In the genomic region with DNA sequence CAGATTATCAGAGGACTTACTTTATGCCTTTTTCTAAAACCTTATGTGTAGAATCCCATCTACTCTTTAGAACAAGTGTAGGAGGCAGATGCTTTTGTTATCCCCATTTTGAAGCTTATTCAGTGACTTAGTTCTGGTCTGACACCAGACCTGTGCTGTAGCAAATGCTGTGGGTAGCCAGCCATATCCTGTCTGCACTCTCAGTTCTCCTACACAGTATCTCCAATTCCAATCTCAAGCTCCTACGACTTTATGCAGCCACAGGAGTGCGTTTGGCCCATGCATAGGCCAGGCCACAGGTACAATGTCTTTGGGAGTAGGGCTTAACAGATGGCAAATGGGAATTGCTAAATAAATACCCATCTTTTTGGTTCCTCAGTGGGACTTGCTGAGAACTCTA, we compare ENCODE assay signal across 20 cellular contexts.
DNase-seq lines count a peak whose midpoint lies in the region; ATAC-seq and TF ChIP-seq lines count a peak whose summit lies in the region.
"Had no signal": no experiment of that assay in that cellular context is flagged by ENCODE, and none has a peak within 500 bp of the region (broad histone marks: within the 10 kb centered on the region; RNA-seq: fewer than 3 reads in every experiment).

No MANE protein-coding gene starts in this region.

- H3K9me3 ChIP-seq in HEK293 (ENCODE audit: control insufficient read depth, insufficient read depth, low read depth, low read length), result no peaks in the 10 kb centered on the region

- H3K36me3 ChIP-seq in HEK293 (ENCODE audit: control insufficient read depth in 2 of 2, insufficient read depth in 1 of 2, low read length in 2 of 2), result no peaks in the 10 kb centered on the region

- no peaks in the 10 kb centered on the region for H3K4me1 ChIP-seq in HEK293 (ENCODE audit: control insufficient read depth, insufficient read depth, low read length)

- DNase-seq in NCI-H2171 treated with DMSO at 0.1 percent for 48 hours (lab: John Stamatoyannopoulos, UW) (peak; percentile 10), NCI-H2171 (lab: John Stamatoyannopoulos, UW) (no peak), posterior vena cava (ENCODE audit: low spot score) (no peak), T-helper 1 cell (no peak), T-helper 2 cell (no peak), NCI-H1417 treated with DMSO at 0.1 percent for 48 hours (lab: John Stamatoyannopoulos, UW) (no peak)
- DNase-seq: activated CD4-positive, alpha-beta T cell treated with anti-CD3 and anti-CD28 coated beads for 1 hour; activated CD8-positive, alpha-beta memory T cell treated with anti-CD3 and anti-CD28 coated beads, Interleukin-2, amount 50 U/mL, for 48 hours; activated naive CD4-positive, alpha-beta T cell treated with anti-CD3 and anti-CD28 coated beads, Interleukin-2, amount 10 ng/mL, durations not matched to agents 7 days and 5 days; KBM-7; naive thymus-derived CD4-positive, alpha-beta T cell; NCI-H1092; NK-92 treated with Interleukin-12 subunit alpha and Interleukin-12 subunit beta, amount 100 ng/mL, for 24 hours; Right ventricle myocardium superior; stimulated activated naive CD4-positive, alpha-beta T cell treated with Interleukin-2 at 50 U/mL for 16 hours; T-helper 17 cell had no signal

- POLR2A ChIA-PET in HEK293 (lab: Yijun Ruan, JAX), result no interaction called here

- intact Hi-C loops in posterior vena cava (cut with DNase I), result no loop called here

- H3K27ac ChIP-seq in HEK293 (ENCODE audit: extremely low read depth, low read depth, low read length), result no peak overlapping the region
- H3K27ac ChIP-seq: C4-2B, HL-60 had no signal

- ATAC-seq in HG03378 (IDR thresholded peaks at IDR 0.05; ENCODE audit: unreplicated experiment), result peak; percentile 85
- ATAC-seq: naive thymus-derived CD4-positive, alpha-beta T cell; T-helper 17 cell had no signal

- CTCF ChIA-PET in HEK293 (lab: Yijun Ruan, JAX), result no interaction called here

- no peak overlapping the region for H3K4me3 ChIP-seq in HEK293 (ENCODE audit: low read depth, low read length)

- TF ChIP-seq CTCF in HEK293 (tag by site-specific recombination; IDR thresholded peaks at IDR 0.05), result no peak

TF ChIP-seq in HEK293, 187 proteins besides CTCF, POLR2A, EP300 and RAD21:
- 0 out of 2 replicates have a peak, but pooled peaks have one; percentile 1 for TF ChIP-seq ZNF513 (tag by site-specific recombination; IDR thresholded peaks at IDR 0.05)
- TF ChIP-seq ZBTB17 (tag by site-specific recombination; IDR thresholded peaks at IDR 0.05), result no peak
- TF ChIP-seq HOXA7 (CRISPR knock-in tag; IDR thresholded peaks at IDR 0.05; ENCODE audit: borderline replicate concordance), result no peak
